1 cellular context compared by ENCODE assay signal in genomic region chr7:128831178-128831993, GRCh38.
A peak's percentile ranks its signal among the peaks of the same experiment; 100 is the strongest.
TF ChIP-seq lines count a peak whose summit lies in the region.

No MANE protein-coding gene starts in this region.

TF ChIP-seq in K562, 482 proteins besides CTCF, POLR2A, EP300 and RAD21 (continued from another document and continues in another):
- TF ChIP-seq CLOCK (CRISPR knock-in tag; IDR thresholded peaks at IDR 0.05; ENCODE audit: borderline replicate concordance) (no peak), ARID2 (IDR thresholded peaks at IDR 0.05) (no peak), FOXK1 (CRISPR knock-in tag; IDR thresholded peaks at IDR 0.05; ENCODE audit: borderline replicate concordance) (no peak), ZNF175 (CRISPR knock-in tag; IDR thresholded peaks at IDR 0.05; ENCODE audit: low read depth) (no peak), BCL6 (CRISPR knock-in tag; IDR thresholded peaks at IDR 0.05) (no peak), ZNF76 (CRISPR knock-in tag; IDR thresholded peaks at IDR 0.05; ENCODE audit: borderline replicate concordance) (peak; percentile 35; the same call in 1 of the 2 replicates), TEAD1 (CRISPR knock-in tag; IDR thresholded peaks at IDR 0.05) (0 out of 4 replicates have a peak, but pooled peaks of 1 of the 2 experiments have one; percentile 25), ZNF707 (CRISPR knock-in tag; conservative IDR thresholded peaks at IDR 0.05) (peak; percentile 67; the same call in 1 of the 2 replicates), ZNF197 (CRISPR knock-in tag; IDR thresholded peaks at IDR 0.05; ENCODE audit: low read depth) (0 out of 2 replicates have a peak, but pooled peaks have one; percentile 26), ZNF717 (CRISPR knock-in tag; IDR thresholded peaks at IDR 0.05) (no peak), CREB5 (CRISPR knock-in tag; IDR thresholded peaks at IDR 0.05) (no peak), NCOR1 (IDR thresholded peaks at IDR 0.05) (peak; percentile 50; the same call in 1 of the 2 replicates), NR4A1 (CRISPR knock-in tag; IDR thresholded peaks at IDR 0.05) (no peak), NR4A1 (tag; IDR thresholded peaks at IDR 0.05) (no peak; the same call in 1 of the 2 replicates), UBTF (IDR thresholded peaks at IDR 0.05; ENCODE audit: borderline replicate concordance in 1 of 2, low read depth in 2 of 2, low read length in 2 of 2) (peak in 1 of 2 experiments; percentile 66; a peak in 3 of 4 replicates), CHAMP1 (IDR thresholded peaks at IDR 0.05) (no peak), EP400 (IDR thresholded peaks at IDR 0.05) (peak; percentile 84), HCFC1 (IDR thresholded peaks at IDR 0.05; ENCODE audit: low read depth, low read length) (no peak), ZFP30 (CRISPR knock-in tag; IDR thresholded peaks at IDR 0.05; ENCODE audit: borderline replicate concordance) (no peak), VEZF1 (CRISPR knock-in tag; IDR thresholded peaks at IDR 0.05) (peak; percentile 43; the same call in 1 of the 2 replicates), XRCC5 (IDR thresholded peaks at IDR 0.05; ENCODE audit: low read depth, low read length) (peak; percentile 67), NR2C2 (CRISPR knock-in tag; IDR thresholded peaks at IDR 0.05) (0 out of 2 replicates have a peak, but pooled peaks have one; percentile 23), NR2C2 (tag; IDR thresholded peaks at IDR 0.05) (no peak), POLR2B (IDR thresholded peaks at IDR 0.05; ENCODE audit: low read depth, partially characterized antibody) (peak; percentile 91), ZNF212 (CRISPR knock-in tag; IDR thresholded peaks at IDR 0.05) (peak; percentile 22; the same call in 1 of the 2 replicates), ZNF766 (CRISPR knock-in tag; conservative IDR thresholded peaks at IDR 0.05) (no peak; the same call in 1 of the 2 replicates), ZNF77 (CRISPR knock-in tag; IDR thresholded peaks at IDR 0.05) (no peak), CEBPB (tag; IDR thresholded peaks at IDR 0.05) (no peak), ZKSCAN8 (CRISPR knock-in tag; IDR thresholded peaks at IDR 0.05) (no peak), TCF15 (CRISPR knock-in tag; IDR thresholded peaks at IDR 0.05) (no peak), RCOR1 (IDR thresholded peaks at IDR 0.05; ENCODE audit: borderline replicate concordance in 1 of 2, low read depth in 2 of 2, low read length in 2 of 2) (peak; percentile 22 to 75; a peak in 2 of 4 replicates), ZFP36 (IDR thresholded peaks at IDR 0.05; ENCODE audit: low read depth, low read length, partially characterized antibody) (no peak), EZH2 (IDR thresholded peaks at IDR 0.05; ENCODE audit: borderline replicate concordance, low read depth, low read length) (no peak), ZSCAN32 (CRISPR knock-in tag; IDR thresholded peaks at IDR 0.05) (no peak), ZNF507 (tag; conservative IDR thresholded peaks at IDR 0.05) (no peak), FUS (optimal IDR thresholded peaks at IDR 0.05; ENCODE audit: low read depth, low read length) (no peak), ZEB2 (IDR thresholded peaks at IDR 0.05) (peak; percentile 56; the same call in 1 of the 2 replicates), NRF1 (conservative IDR thresholded peaks at IDR 0.05 in 1 of 2, IDR thresholded peaks at IDR 0.05 in 1 of 2) (peak; percentile 20 to 40; a peak in 2 of 4 replicates), ZNF134 (CRISPR knock-in tag; conservative IDR thresholded peaks at IDR 0.05) (no peak; the same call in 1 of the 2 replicates), SRSF9 (IDR thresholded peaks at IDR 0.05; ENCODE audit: borderline replicate concordance, low read depth, low read length) (no peak), PHF20 (IDR thresholded peaks at IDR 0.05; ENCODE audit: partially characterized antibody) (peak; percentile 54), PHTF2 (CRISPR knock-in tag; IDR thresholded peaks at IDR 0.05) (no peak), ZNF695 (CRISPR knock-in tag; IDR thresholded peaks at IDR 0.05) (no peak), ATF6 (CRISPR knock-in tag; IDR thresholded peaks at IDR 0.05) (no peak), ARHGAP35 (IDR thresholded peaks at IDR 0.05; ENCODE audit: partially characterized antibody) (peak; percentile 41), NFRKB (IDR thresholded peaks at IDR 0.05; ENCODE audit: low read depth) (peak; percentile 62; the same call in 1 of the 2 replicates), MCM5 (IDR thresholded peaks at IDR 0.05; ENCODE audit: low read depth) (no peak), DNMT1 (IDR thresholded peaks at IDR 0.05) (no peak), JUND (IDR thresholded peaks at IDR 0.05; ENCODE audit: borderline replicate concordance, low read depth, low read length) (peak; percentile 15), JUND (tag; IDR thresholded peaks at IDR 0.05; ENCODE audit: borderline replicate concordance, low read depth, low read length) (peak; percentile 25; the same call in 1 of the 3 replicates), FOXO4 (CRISPR knock-in tag; IDR thresholded peaks at IDR 0.05) (peak; percentile 80; the same call in 1 of the 2 replicates), TAF9B (IDR thresholded peaks at IDR 0.05; ENCODE audit: partially characterized antibody) (no peak), HMG20B (CRISPR knock-in tag; IDR thresholded peaks at IDR 0.05) (peak; percentile 49; the same call in 1 of the 2 replicates), MECOM (CRISPR knock-in tag; IDR thresholded peaks at IDR 0.05) (0 out of 2 replicates have a peak, but pooled peaks have one; percentile 12), GTF2A2 (tag; IDR thresholded peaks at IDR 0.05) (no peak), SMC3 (conservative IDR thresholded peaks at IDR 0.05; ENCODE audit: insufficient read depth, low read depth, low read length) (no peak), LCOR (CRISPR knock-in tag; IDR thresholded peaks at IDR 0.05) (peak; percentile 67; the same call in 1 of the 2 replicates), SMARCB1 (IDR thresholded peaks at IDR 0.05; ENCODE audit: insufficient read length, low read depth) (peak; percentile 19), CBX8 (IDR thresholded peaks at IDR 0.05; ENCODE audit: borderline replicate concordance, extremely low read depth, low read depth, low read length, poor library complexity, severe bottlenecking) (no peak), STAT5B (CRISPR knock-in tag; IDR thresholded peaks at IDR 0.05) (no peak), PCBP2 (IDR thresholded peaks at IDR 0.05; ENCODE audit: low read depth, low read length, poor library complexity, severe bottlenecking) (no peak), RFX5 (IDR thresholded peaks at IDR 0.05; ENCODE audit: low read depth, low read length) (no peak), DACH1 (IDR thresholded peaks at IDR 0.05; ENCODE audit: partially characterized antibody) (no peak), POLR3A (IDR thresholded peaks at IDR 0.05; ENCODE audit: borderline replicate concordance, extremely low read depth, insufficient read depth, insufficient read length) (no peak), RFX1 (IDR thresholded peaks at IDR 0.05) (no peak)
